ENCODE assay signal across 26 cellular contexts in the genomic region with DNA sequence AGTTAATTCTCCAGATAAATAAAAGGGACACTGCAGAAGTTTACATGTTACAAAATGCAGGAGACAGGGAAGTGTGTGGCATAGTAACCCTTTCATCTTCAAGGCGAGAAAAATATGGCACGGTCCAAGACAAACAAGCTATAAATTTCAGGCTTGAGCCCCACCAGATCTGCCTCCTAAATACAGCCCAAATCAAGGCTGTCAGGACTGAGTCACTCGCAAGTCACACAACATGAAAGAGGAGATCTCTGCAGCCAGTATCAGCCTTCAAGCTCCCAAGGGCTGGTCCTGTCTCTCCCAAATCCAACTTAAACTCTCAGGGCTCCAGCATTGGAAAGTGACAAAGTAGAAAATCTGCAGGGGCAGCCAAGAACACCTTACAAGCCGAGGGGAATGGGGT.
"Had no signal": no experiment of that assay in that cellular context is flagged by ENCODE, and none has a peak within 500 bp of the region (broad histone marks: within the 10 kb centered on the region; RNA-seq: fewer than 3 reads in every experiment).

No MANE protein-coding gene starts in this region.

- H3K27me3 ChIP-seq: esophagus muscularis mucosa, left lung, right atrium auricular region, tibial nerve had no signal

- H3K27ac ChIP-seq: esophagus muscularis mucosa, heart right ventricle, left lung, lower lobe of right lung, parathyroid adenoma, right atrium auricular region, tibial nerve, WERI-Rb-1 had no signal

- H3K79me2 ChIP-seq: parathyroid adenoma had no signal

- DNase-seq: activated CD4-positive, alpha-beta memory T cell treated with anti-CD3 and anti-CD28 coated beads for 36 hours; activated CD4-positive, alpha-beta T cell treated with anti-CD3 and anti-CD28 coated beads, Interleukin-2, amount 10 ng/mL, durations not matched to agents 24 days and 14 days; activated CD8-positive, alpha-beta memory T cell treated with anti-CD3 and anti-CD28 coated beads, Interleukin-2, amount 50 U/mL, for 4 hours; activated effector memory CD4-positive, alpha-beta T cell treated with anti-CD3 and anti-CD28 coated beads, Interleukin-2, amount 50 U/mL, for 16 hours; activated naive CD4-positive, alpha-beta T cell treated with anti-CD3 and anti-CD28 coated beads, Interleukin-2, amount 10 ng/mL, durations not matched to agents 7 days and 5 days; activated naive CD8-positive, alpha-beta T cell treated with anti-CD3 and anti-CD28 coated beads, Interleukin-2, amount 10 ng/mL, durations not matched to agents 7 days and 5 days; activated T-cell treated with anti-CD3 and anti-CD28 coated beads, Interleukin-2, amount 50 U/mL, for 1 hour; amygdala; central memory CD4-positive, alpha-beta T cell; foreskin melanocyte; heart right ventricle; kidney glomerular epithelial cell; left lung; lower lobe of right lung; naive thymus-derived CD4-positive, alpha-beta T cell; occipital lobe; stimulated activated CD4-positive, alpha-beta T cell treated with anti-CD3 and anti-CD28 coated beads, Interleukin-15, amount 100 ng/mL, for 24 hours; stimulated activated CD4-positive, alpha-beta T cell treated with anti-CD3 and anti-CD28 coated beads, Interleukin-2, amount 100 ng/mL, for 24 hours; stimulated activated naive CD4-positive, alpha-beta T cell; T-helper 9 cell; WERI-Rb-1 had no signal

- H3K4me1 ChIP-seq: esophagus muscularis mucosa, heart right ventricle, left lung, lower lobe of right lung, parathyroid adenoma, right atrium auricular region, tibial nerve had no signal

- H3K4me3 ChIP-seq: esophagus muscularis mucosa, heart right ventricle, left lung, lower lobe of right lung, right atrium auricular region, tibial nerve had no signal

- H3K9me3 ChIP-seq: esophagus muscularis mucosa, heart right ventricle, left lung, lower lobe of right lung, right atrium auricular region, tibial nerve had no signal

- H2AFZ ChIP-seq: parathyroid adenoma had no signal

- H3K36me3 ChIP-seq: esophagus muscularis mucosa, heart right ventricle, left lung, lower lobe of right lung, right atrium auricular region, tibial nerve, WERI-Rb-1 had no signal

- ATAC-seq: activated CD4-positive, CD25-positive, alpha-beta regulatory T cell treated with anti-CD3 and anti-CD28 coated beads, Interleukin-2, amount 50 U/mL, for 24 hours; heart right ventricle; left lung; lower lobe of right lung; naive thymus-derived CD4-positive, alpha-beta T cell had no signal

- H3K9ac ChIP-seq: parathyroid adenoma had no signal
